In genomic region chr21:31213787-31214186, GRCh38 we compare ENCODE assay signal across 23 cellular contexts.
DNase-seq lines count a peak whose midpoint lies in the region; ATAC-seq and TF ChIP-seq lines count a peak whose summit lies in the region.
"Had no signal": no experiment of that assay in that cellular context is flagged by ENCODE, and none has a peak within 500 bp of the region (broad histone marks: within the 10 kb centered on the region; RNA-seq: fewer than 3 reads in every experiment).

No MANE protein-coding gene starts in this region.

- POLR2A ChIA-PET in activated CD4-positive, alpha-beta T cell treated with anti-CD3 and anti-CD28 coated beads, Interleukin-2, amount 10 ng/mL, durations not matched to agents 7 days and 5 days (lab: Charles Lee), result no interaction called here

- DNase-seq in activated CD4-positive, alpha-beta T cell treated with anti-CD3 and anti-CD28 coated beads, Interleukin-2, amount 10 ng/mL, durations not matched to agents 7 days and 5 days, result peak; percentile 24
- no peak for DNase-seq in activated CD4-positive, alpha-beta T cell treated with anti-CD3 and anti-CD28 coated beads for 4 hours
- DNase-seq in T-helper 17 cell (no peak), nephron progenitor cell (no peak), cerebellum (ENCODE audit: low spot score) (no peak), type B pancreatic cell (ENCODE audit: extremely low spot score, unreplicated experiment) (no peak)
- DNase-seq in stimulated activated naive CD8-positive, alpha-beta T cell treated with anti-CD3 and anti-CD28 coated beads, Interleukin-15, Interleukin-2, amounts not matched to agents 100 U/mL and 50 U/mL, for 24 hours, result no peak
- DNase-seq: activated CD8-positive, alpha-beta T cell treated with anti-CD3 and anti-CD28 coated beads for 36 hours; activated naive CD4-positive, alpha-beta T cell treated with anti-CD3 and anti-CD28 coated beads for 36 hours; activated T-cell treated with anti-CD3 and anti-CD28 coated beads, Interleukin-2, amount 50 U/mL, for 4 hours; KG1; lower lobe of right lung; NCI-H1105 treated with DMSO at 0.1 percent for 48 hours; NCI-H2107; NCI-H524; pancreas; SHP77 treated with DMSO at 0.1 percent for 48 hours had no signal

- TF ChIP-seq CTCF in GM12873 (IDR thresholded peaks at IDR 0.05; ENCODE audit: insufficient read depth, low read depth, low read length, missing control alignments), result peak; percentile 7
- no peak for TF ChIP-seq CTCF in nephron progenitor cell (IDR thresholded peaks at IDR 0.05)
- no peak for TF ChIP-seq CTCF in type B pancreatic cell (conservative IDR thresholded peaks at IDR 0.05)

- no peak overlapping the region for H3K4me3 Mint-ChIP-seq in activated CD4-positive, alpha-beta T cell treated with anti-CD3 and anti-CD28 coated beads, Interleukin-2, amount 10 ng/mL, durations not matched to agents 7 days and 5 days
- H3K4me3 Mint-ChIP-seq in T-helper 17 cell, result no peak overlapping the region
- no peak overlapping the region for H3K4me3 Mint-ChIP-seq in nephron progenitor cell
- H3K4me3 Mint-ChIP-seq in type B pancreatic cell, result no peak overlapping the region
- H3K4me3 Mint-ChIP-seq: activated CD8-positive, alpha-beta T cell treated with anti-CD3 and anti-CD28 coated beads for 36 hours; activated naive CD4-positive, alpha-beta T cell treated with anti-CD3 and anti-CD28 coated beads for 36 hours; activated T-cell treated with anti-CD3 and anti-CD28 coated beads, Interleukin-2, amount 50 U/mL, for 4 hours; CD8-positive, alpha-beta memory T cell; stimulated activated memory B cell treated with anti-CD40 and anti-IgM and Interleukin-4, amounts not matched to agents 10 μg/mL and 1 μg/mL and 100 μg/mL, for 72 hours; T-helper 1 cell treated with Interleukin-12 subunit alpha and Interleukin-12 subunit beta and Interleukin-4 antibody, amounts not matched to agents 30 μg/mL and 1 μg/mL, for 36 hours had no signal

- no peaks in the 10 kb centered on the region for H3K9me3 Mint-ChIP-seq in activated CD4-positive, alpha-beta T cell treated with anti-CD3 and anti-CD28 coated beads, Interleukin-2, amount 10 ng/mL, durations not matched to agents 7 days and 5 days
- no peaks in the 10 kb centered on the region for H3K9me3 Mint-ChIP-seq in nephron progenitor cell
- H3K9me3 Mint-ChIP-seq in type B pancreatic cell, result no peaks in the 10 kb centered on the region
- H3K9me3 Mint-ChIP-seq: activated CD8-positive, alpha-beta T cell treated with anti-CD3 and anti-CD28 coated beads for 36 hours; activated naive CD4-positive, alpha-beta T cell treated with anti-CD3 and anti-CD28 coated beads for 36 hours; activated T-cell treated with anti-CD3 and anti-CD28 coated beads, Interleukin-2, amount 50 U/mL, for 4 hours; stimulated activated memory B cell treated with anti-CD40 and anti-IgM and Interleukin-4, amounts not matched to agents 10 μg/mL and 1 μg/mL and 100 μg/mL, for 72 hours; T-helper 1 cell treated with Interleukin-12 subunit alpha and Interleukin-12 subunit beta and Interleukin-4 antibody, amounts not matched to agents 30 μg/mL and 1 μg/mL, for 36 hours had no signal

- H3K4me1 Mint-ChIP-seq in activated CD4-positive, alpha-beta T cell treated with anti-CD3 and anti-CD28 coated beads, Interleukin-2, amount 10 ng/mL, durations not matched to agents 7 days and 5 days, result no peaks in the 10 kb centered on the region
- peaks cover 4% of the 10 kb centered on the region for H3K4me1 Mint-ChIP-seq in T-helper 17 cell
- H3K4me1 Mint-ChIP-seq in nephron progenitor cell, result peaks cover 37% of the 10 kb centered on the region
- H3K4me1 Mint-ChIP-seq in type B pancreatic cell (ENCODE audit: unreplicated experiment), result no peaks in the 10 kb centered on the region
- H3K4me1 Mint-ChIP-seq: CD8-positive, alpha-beta memory T cell; stimulated activated memory B cell treated with anti-CD40 and anti-IgM and Interleukin-4, amounts not matched to agents 10 μg/mL and 1 μg/mL and 100 μg/mL, for 72 hours had no signal

- peaks cover 13% of the 10 kb centered on the region for H3K36me3 Mint-ChIP-seq in activated CD4-positive, alpha-beta T cell treated with anti-CD3 and anti-CD28 coated beads, Interleukin-2, amount 10 ng/mL, durations not matched to agents 7 days and 5 days (ENCODE audit: low read depth)
- H3K36me3 Mint-ChIP-seq in T-helper 17 cell (ENCODE audit: low read depth) (no peaks in the 10 kb centered on the region), nephron progenitor cell (ENCODE audit: low read depth) (peaks cover 78% of the 10 kb centered on the region), type B pancreatic cell (peaks cover 10% of the 10 kb centered on the region)
- H3K36me3 Mint-ChIP-seq: stimulated activated memory B cell treated with anti-CD40 and anti-IgM and Interleukin-4, amounts not matched to agents 10 μg/mL and 1 μg/mL and 100 μg/mL, for 72 hours had no signal

- no peak overlapping the region for H3K27ac Mint-ChIP-seq in activated CD4-positive, alpha-beta T cell treated with anti-CD3 and anti-CD28 coated beads, Interleukin-2, amount 10 ng/mL, durations not matched to agents 7 days and 5 days
- peak overlapping the region; percentile 24 for H3K27ac Mint-ChIP-seq in T-helper 17 cell
- H3K27ac Mint-ChIP-seq in nephron progenitor cell, result peak overlapping the region; percentile 54
- no peak overlapping the region for H3K27ac Mint-ChIP-seq in type B pancreatic cell
- H3K27ac Mint-ChIP-seq: activated CD8-positive, alpha-beta T cell treated with anti-CD3 and anti-CD28 coated beads for 36 hours; activated naive CD4-positive, alpha-beta T cell treated with anti-CD3 and anti-CD28 coated beads for 36 hours; CD8-positive, alpha-beta memory T cell; stimulated activated memory B cell treated with anti-CD40 and anti-IgM and Interleukin-4, amounts not matched to agents 10 μg/mL and 1 μg/mL and 100 μg/mL, for 72 hours; T-helper 1 cell treated with Interleukin-12 subunit alpha and Interleukin-12 subunit beta and Interleukin-4 antibody, amounts not matched to agents 30 μg/mL and 1 μg/mL, for 36 hours had no signal

- ATAC-seq in T-helper 17 cell, result no peak
- ATAC-seq in stimulated activated naive CD8-positive, alpha-beta T cell treated with anti-CD3 and anti-CD28 coated beads, Interleukin-15, Interleukin-2, amounts not matched to agents 100 U/mL and 50 U/mL, for 24 hours, result no peak
- ATAC-seq: activated CD8-positive, alpha-beta T cell treated with anti-CD3 and anti-CD28 coated beads for 36 hours; activated T-cell treated with anti-CD3 and anti-CD28 coated beads, Interleukin-2, amount 50 U/mL, for 4 hours; lower lobe of right lung; pancreas; sciatic nerve; stimulated activated memory B cell treated with anti-CD40 and anti-IgM and Interleukin-4, amounts not matched to agents 10 μg/mL and 1 μg/mL and 100 μg/mL, for 72 hours had no signal

- CTCF ChIA-PET in activated CD4-positive, alpha-beta T cell treated with anti-CD3 and anti-CD28 coated beads, Interleukin-2, amount 10 ng/mL, durations not matched to agents 7 days and 5 days (lab: Charles Lee), result interaction anchor here (0.6 to 2.3 kb wide), 3 partner anchors 8 to 368 kb away, joined by 5 to 10 read pairs (median 6); no protein-coding TSS in a partner anchor

- no peaks in the 10 kb centered on the region for H3K9me3 ChIP-seq in T-helper 17 cell (ENCODE audit: control insufficient read depth, low read length, poor library complexity, severe bottlenecking)
- H3K9me3 ChIP-seq: lower lobe of right lung, pancreas, thoracic aorta had no signal

- H3K27me3 Mint-ChIP-seq in activated CD4-positive, alpha-beta T cell treated with anti-CD3 and anti-CD28 coated beads, Interleukin-2, amount 10 ng/mL, durations not matched to agents 7 days and 5 days, result no peaks in the 10 kb centered on the region
- H3K27me3 Mint-ChIP-seq in T-helper 17 cell (no peaks in the 10 kb centered on the region), nephron progenitor cell (ENCODE audit: low read depth, poor library complexity) (no peaks in the 10 kb centered on the region), type B pancreatic cell (no peaks in the 10 kb centered on the region)
- H3K27me3 Mint-ChIP-seq: activated CD8-positive, alpha-beta T cell treated with anti-CD3 and anti-CD28 coated beads for 36 hours; stimulated activated memory B cell treated with anti-CD40 and anti-IgM and Interleukin-4, amounts not matched to agents 10 μg/mL and 1 μg/mL and 100 μg/mL, for 72 hours had no signal

Comparison
In these comparisons a context has a peak if more than half of its experiments do, and no peak if none do; other contexts are left out.
1. H3K27ac Mint-ChIP-seq: peak in T-helper 17 cell (single experiment) and nephron progenitor cell (single experiment); none in activated CD4-positive, alpha-beta T cell treated with anti-CD3 and anti-CD28 coated beads, Interleukin-2, amount 10 ng/mL, durations not matched to agents 7 days and 5 days (single experiment) and type B pancreatic cell (single experiment).